9 cellular contexts compared by ENCODE assay signal in the genomic region with DNA sequence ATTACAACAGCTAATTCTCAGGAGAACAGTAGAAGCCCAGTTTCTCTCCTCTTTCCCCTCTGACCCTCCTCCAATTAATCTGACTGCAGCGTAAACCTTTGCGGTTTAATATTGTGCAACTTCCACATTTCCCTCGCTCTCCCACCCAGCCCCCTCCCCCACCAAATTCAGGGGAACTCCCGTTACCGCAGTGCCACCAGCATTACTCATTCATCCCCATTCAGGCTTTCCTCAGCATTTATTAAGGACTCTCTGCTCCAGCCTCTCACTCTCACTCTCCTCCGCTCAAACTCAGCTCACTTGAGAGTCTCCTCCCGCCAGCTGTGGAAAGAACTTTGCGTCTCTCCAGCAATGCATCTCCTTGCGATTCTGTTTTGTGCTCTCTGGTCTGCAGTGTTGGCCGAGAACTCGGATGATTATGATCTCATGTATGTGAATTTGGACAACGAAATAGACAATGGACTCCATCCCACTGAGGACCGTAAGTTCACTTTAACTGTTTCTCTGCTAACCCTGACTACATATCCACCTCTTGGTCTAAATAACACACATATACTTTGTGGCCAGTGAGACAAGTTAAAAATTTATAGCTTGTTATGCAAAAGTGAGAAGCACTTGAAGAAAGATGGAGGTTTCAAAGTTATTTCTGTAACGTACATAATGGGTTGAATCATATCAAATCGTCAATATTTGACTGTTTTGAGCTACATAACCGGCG. TPM values are rescaled to one million over a fixed set of nuclear protein-coding genes. Genes with fewer than 3 reads are reported as not detected.
DNase-seq lines count a peak whose midpoint lies in the region; ATAC-seq, FAIRE-seq and TF ChIP-seq lines count a peak whose summit lies in the region.
"Had no signal": no experiment of that assay in that cellular context is flagged by ENCODE, and none has a peak within 500 bp of the region (broad histone marks: within the 10 kb centered on the region; RNA-seq: fewer than 3 reads in every experiment).

A gene (plus strand): TSS at position 268 of the 718 bp plus-strand sequence. CDS start 84 bp downstream, at position 352.

- peak; percentile 89 for TF ChIP-seq POLR2A in endothelial cell of umbilical vein (IDR thresholded peaks at IDR 0.05; ENCODE audit: low read depth, low read length)
- TF ChIP-seq POLR2A in upper lobe of left lung (IDR thresholded peaks at IDR 0.05): peak in 1 of 4 donors; percentile 29

- peaks cover 31% of the 10 kb centered on the region for H3K4me1 ChIP-seq in endothelial cell of umbilical vein (ENCODE audit: control insufficient read depth, extremely low read depth, insufficient read depth, low read length)
- peaks cover 10 to 24% (median 19%) of the 10 kb centered on the region in 4 donors for H3K4me1 ChIP-seq in upper lobe of left lung

- H3K36me3 ChIP-seq in SK-N-MC (ENCODE audit: insufficient read depth, low read length): no peaks in the 10 kb centered on the region
- H3K36me3 ChIP-seq in endothelial cell of umbilical vein (ENCODE audit: control insufficient read depth in 2 of 2, extremely low read depth in 1 of 2, insufficient read depth in 2 of 2, low read length in 2 of 2): peaks cover 0 to under 1% of the 10 kb centered on the region in 2 experiments
- peaks cover 0 to 2% (median 0%) of the 10 kb centered on the region in 4 donors for H3K36me3 ChIP-seq in upper lobe of left lung

- peaks cover 58% of the 10 kb centered on the region for H3K79me2 ChIP-seq in endothelial cell of umbilical vein (ENCODE audit: control insufficient read depth, insufficient read depth, low read length)

- H3K4me2 ChIP-seq in endothelial cell of umbilical vein (ENCODE audit: insufficient read depth, low read length): peak within 1 kb of the TSS; percentile 78

- no peaks in the 10 kb centered on the region for H3K9me1 ChIP-seq in endothelial cell of umbilical vein (replicated peaks; ENCODE audit: control insufficient read depth, extremely low read depth, insufficient read depth, low read length)

- no peak for TF ChIP-seq EP300 in upper lobe of left lung (IDR thresholded peaks at IDR 0.05)

- H3K4me3 ChIP-seq in SK-N-MC: peak within 1 kb of the TSS; percentile 77
- H3K4me3 ChIP-seq in endothelial cell of umbilical vein (replicated peaks in 1 of 3; ENCODE audit: insufficient read depth in 1 of 3, low read depth in 1 of 3, low read length in 3 of 3): peak within 1 kb of the TSS; percentile 68 to 93 (median 79)
- peak within 1 kb of the TSS; percentile 8 to 61 (median 56) for H3K4me3 ChIP-seq in upper lobe of left lung

- no peaks in the 10 kb centered on the region for H3K9me3 ChIP-seq in SK-N-MC (ENCODE audit: low read depth, low read length)
- H3K9me3 ChIP-seq in endothelial cell of umbilical vein (replicated peaks; ENCODE audit: control insufficient read depth, insufficient read depth, low read length): no peaks in the 10 kb centered on the region
- no peaks in the 10 kb centered on the region for H3K9me3 ChIP-seq in upper lobe of left lung

- 4 to 6% methylated on average over 17 of the region's 17 CpGs for WGBS in upper lobe of left lung, 2 donors

- peak within 1 kb of the TSS; percentile 20 for H2AFZ ChIP-seq in endothelial cell of umbilical vein (ENCODE audit: low read depth, low read length)

- peaks cover 14% of the 10 kb centered on the region for H3K4me1 Mint-ChIP-seq in activated T-cell treated with anti-CD3 and anti-CD28 coated beads, Interleukin-2, amount 50 U/mL, for 24 hours (ENCODE audit: low read depth)

- H3K9me3 Mint-ChIP-seq in activated T-cell treated with anti-CD3 and anti-CD28 coated beads, Interleukin-2, amount 50 U/mL, for 24 hours: no peaks in the 10 kb centered on the region
- H3K9me3 Mint-ChIP-seq: activated naive CD4-positive, alpha-beta T cell treated with anti-CD3 and anti-CD28 coated beads, Interleukin-2, amount 50 U/mL, for 24 hours had no signal

- H3K27ac Mint-ChIP-seq in activated T-cell treated with anti-CD3 and anti-CD28 coated beads, Interleukin-2, amount 50 U/mL, for 24 hours: no peak within 1 kb of the TSS
- H3K27ac Mint-ChIP-seq: activated naive CD4-positive, alpha-beta T cell treated with anti-CD3 and anti-CD28 coated beads, Interleukin-2, amount 50 U/mL, for 24 hours had no signal

- no peak for TF ChIP-seq CTCF in endothelial cell of umbilical vein (IDR thresholded peaks at IDR 0.05; ENCODE audit: extremely low read depth in 1 of 2, insufficient read depth in 1 of 2, low read depth in 1 of 2, low read length in 2 of 2)
- TF ChIP-seq CTCF in upper lobe of left lung (IDR thresholded peaks at IDR 0.05): no peak

- H3K36me3 Mint-ChIP-seq in activated T-cell treated with anti-CD3 and anti-CD28 coated beads, Interleukin-2, amount 50 U/mL, for 24 hours (ENCODE audit: low read depth): no peaks in the 10 kb centered on the region
- H3K36me3 Mint-ChIP-seq: activated naive CD4-positive, alpha-beta T cell treated with anti-CD3 and anti-CD28 coated beads, Interleukin-2, amount 50 U/mL, for 24 hours had no signal

- TSS peak; percentile 85 for BruUV-seq in endothelial cell of umbilical vein (replicated peaks; lab: Mats Ljungman, UMichigan)

- H3K4me3 Mint-ChIP-seq in activated T-cell treated with anti-CD3 and anti-CD28 coated beads, Interleukin-2, amount 50 U/mL, for 24 hours: peak within 1 kb of the TSS; percentile 42
- H3K4me3 Mint-ChIP-seq: activated naive CD4-positive, alpha-beta T cell treated with anti-CD3 and anti-CD28 coated beads, Interleukin-2, amount 50 U/mL, for 24 hours had no signal

- ATAC-seq in upper lobe of left lung (ENCODE audit: low FRiP score in 2 of 2): peak; percentile 63 to 91
- ATAC-seq in HG02870 (IDR thresholded peaks at IDR 0.05; ENCODE audit: unreplicated experiment): no peak

- CTCF ChIA-PET in endothelial cell of umbilical vein (lab: Charles Lee): interaction anchor here (0.8 to 3.1 kb wide), 18 partner anchors 8 to 235 kb away, joined by 3 to 24 read pairs (median 4); no protein-coding TSS in a partner anchor

- no peak for DNase-seq in activated T-cell treated with anti-CD3 and anti-CD28 coated beads, Interleukin-2, amount 50 U/mL, for 24 hours
- no peak for DNase-seq in activated T-cell treated with anti-CD3 and anti-CD28 coated beads for 4 hours
- DNase-seq in SK-N-MC (ENCODE audit: low read depth, low spot score): no peak
- DNase-seq in endothelial cell of umbilical vein (ENCODE audit: low read depth, low spot score): peak; percentile 85
- peak; percentile 19 for DNase-seq in mucosa of gallbladder (ENCODE audit: low spot score)
- DNase-seq in upper lobe of left lung: peak in 1 of 2 donors; percentile 68
- no peak for DNase-seq in HT-29 (ENCODE audit: low spot score)

- POLR2A ChIA-PET in endothelial cell of umbilical vein (lab: Charles Lee): interaction anchor here (0.6 to 4.3 kb wide), 7 partner anchors 14 to 232 kb away, joined by 3 to 18 read pairs (median 4); no protein-coding TSS in a partner anchor

- H4K20me1 ChIP-seq in endothelial cell of umbilical vein (replicated peaks; ENCODE audit: control insufficient read depth, extremely low read depth, insufficient read depth, low read length): no peaks in the 10 kb centered on the region

- intact Hi-C loops in endothelial cell of umbilical vein (cut with micrococcal nuclease): loop anchor here (1.0 to 5.0 kb wide), 6 partner anchors 18 to 232 kb away; no protein-coding TSS in a partner anchor

- dilution Hi-C loops in endothelial cell of umbilical vein (cut with MboI; ENCODE audit: extremely low pct_ligation_motif_present, low sequenced_read_pairs): no loop called here

- peaks cover 36% of the 10 kb centered on the region for H3K27me3 Mint-ChIP-seq in activated T-cell treated with anti-CD3 and anti-CD28 coated beads, Interleukin-2, amount 50 U/mL, for 24 hours

- no peak within 1 kb of the TSS for H3K27ac ChIP-seq in SK-N-MC
- H3K27ac ChIP-seq in endothelial cell of umbilical vein (ENCODE audit: insufficient read depth, low read depth, low read length): peak within 1 kb of the TSS; percentile 74
- H3K27ac ChIP-seq in upper lobe of left lung: peak within 1 kb of the TSS in 2 of 4 donors; percentile 67 to 71

- no peaks in the 10 kb centered on the region for H3K27me3 ChIP-seq in endothelial cell of umbilical vein (ENCODE audit: control insufficient read depth in 2 of 2, insufficient read depth in 2 of 2, low read length in 2 of 2)
- H3K27me3 ChIP-seq in upper lobe of left lung: no peaks in the 10 kb centered on the region

- H3K9ac ChIP-seq in SK-N-MC (ENCODE audit: insufficient read length) (no peak within 1 kb of the TSS), endothelial cell of umbilical vein (replicated peaks; ENCODE audit: extremely low read depth, insufficient read depth, low read length) (peak within 1 kb of the TSS; percentile 93)

- FAIRE-seq in endothelial cell of umbilical vein (lab: Jason Lieb, UNC): peak; percentile 64

TF ChIP-seq in endothelial cell of umbilical vein, 7 proteins besides CTCF, POLR2A, EP300 and RAD21:
- peak; percentile 65 for TF ChIP-seq FOS (IDR thresholded peaks at IDR 0.05; ENCODE audit: borderline replicate concordance, insufficient read depth, low read length)
- TF ChIP-seq EZH2 (IDR thresholded peaks at IDR 0.05; ENCODE audit: borderline replicate concordance, low read depth, low read length, severe bottlenecking): no peak
- TF ChIP-seq MYC (IDR thresholded peaks at IDR 0.05; ENCODE audit: low read depth, low read length): no peak
- peak; percentile 25 for TF ChIP-seq GATA2 (IDR thresholded peaks at IDR 0.05; ENCODE audit: insufficient read depth, insufficient read length, low read depth, low read length)
- TF ChIP-seq POLR2AphosphoS5 (IDR thresholded peaks at IDR 0.05; ENCODE audit: insufficient read depth, low read depth, low read length): peak; percentile 96
- TF ChIP-seq, protein P1, sequence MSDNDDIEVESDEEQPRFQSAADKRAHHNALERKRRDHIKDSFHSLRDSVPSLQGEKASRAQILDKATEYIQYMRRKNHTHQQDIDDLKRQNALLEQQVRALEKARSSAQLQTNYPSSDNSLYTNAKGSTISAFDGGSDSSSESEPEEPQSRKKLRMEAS (IDR thresholded peaks at IDR 0.05; ENCODE audit: insufficient read depth, insufficient read length): no peak
- TF ChIP-seq JUN (IDR thresholded peaks at IDR 0.05; ENCODE audit: borderline replicate concordance, insufficient read depth, insufficient read length, low read depth): no peak

RNA-seq across cellular contexts. Expression of the gene that starts here (rescaled TPM):
- total RNA-seq in endothelial cell of umbilical vein: 149 and 172 TPM in 2 replicates
- 122 and 131 TPM in 2 replicates for polyA plus RNA-seq in endothelial cell of umbilical vein
- 157 and 193 TPM in 2 replicates for polyA plus RNA-seq in endothelial cell of umbilical vein (2011; cell fraction: cytosol; rRNA removed)
- 90.1 and 137 TPM in 2 replicates for polyA plus RNA-seq in endothelial cell of umbilical vein (2011; cell fraction: nucleus; rRNA removed)
- polyA plus RNA-seq in endothelial cell of umbilical vein (2012): 252 and 339 TPM in 2 replicates
- polyA minus RNA-seq in endothelial cell of umbilical vein: 178 and 192 TPM in 2 replicates
- polyA minus RNA-seq in endothelial cell of umbilical vein (2011; cell fraction: cytosol; rRNA and poly(A)+ RNA removed): 0.51 TPM
- polyA minus RNA-seq in endothelial cell of umbilical vein (2011; cell fraction: nucleus; rRNA and poly(A)+ RNA removed): 35.4 and 48.3 TPM in 2 replicates
- total RNA-seq in mucosa of gallbladder: 1.4 TPM
- total RNA-seq in upper lobe of left lung: 10 to 100 TPM in 3 of 6 donors, 1 to 10 TPM in 3; 2.7 to 20.1 (median 9.4) TPM
- not detected in 2 replicates for total RNA-seq in HT-29 (2014; rRNA removed; shearing (Covaris generic))

Comparison
In these comparisons a context has a peak if more than half of its experiments do, and no peak if none do; other contexts are left out.
1. DNase-seq: peak in endothelial cell of umbilical vein (single experiment) and mucosa of gallbladder (single experiment); none in activated T-cell treated with anti-CD3 and anti-CD28 coated beads, Interleukin-2, amount 50 U/mL, for 24 hours (single experiment), activated T-cell treated with anti-CD3 and anti-CD28 coated beads for 4 hours (single experiment), SK-N-MC (single experiment) and HT-29 (single experiment).
2. Peak in every context shown above with its lines, with median percentiles within 50 percentile points of each other: H3K4me3 ChIP-seq.